11 cellular contexts compared by ENCODE assay signal in the genomic region with DNA sequence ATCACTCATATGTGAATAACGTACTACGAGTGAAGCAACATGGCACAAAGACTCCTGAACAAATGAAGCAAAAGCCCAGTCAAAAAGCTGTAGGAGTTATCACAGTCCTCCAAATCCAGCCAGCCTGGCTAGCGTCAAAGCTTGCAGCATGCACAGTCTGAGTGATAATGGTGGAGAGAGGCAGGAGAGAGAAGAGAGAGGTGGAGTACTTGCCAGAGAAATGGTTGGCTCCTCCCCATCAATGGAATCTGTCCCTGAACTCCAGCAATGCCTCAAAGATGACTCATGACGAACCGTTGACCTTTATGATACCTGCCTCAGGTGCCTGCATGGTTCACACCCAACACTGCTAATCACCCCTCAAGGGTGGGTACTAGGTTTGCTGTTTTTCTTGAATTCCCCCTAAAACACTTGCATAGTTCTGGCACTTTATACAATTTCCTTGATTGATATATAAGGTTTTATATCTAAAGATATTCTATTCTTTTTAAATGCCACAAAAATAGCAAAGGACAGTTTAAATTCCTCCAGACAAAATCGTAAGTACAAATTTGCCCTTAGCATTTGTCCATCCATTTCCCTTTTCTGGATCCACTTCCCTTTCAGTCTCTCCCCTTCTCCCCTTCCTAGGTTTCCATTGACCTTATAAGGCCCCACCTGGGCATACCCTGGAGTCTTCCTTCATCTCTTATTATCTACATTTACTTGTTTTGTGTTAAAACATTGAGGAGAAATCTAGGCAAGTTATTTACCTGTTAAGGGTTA. TPM values are rescaled to one million over a fixed set of nuclear protein-coding genes. Genes with fewer than 3 reads are reported as not detected.
DNase-seq lines count a peak whose midpoint lies in the region; ATAC-seq, FAIRE-seq and TF ChIP-seq lines count a peak whose summit lies in the region.
"Had no signal": no experiment of that assay in that cellular context is flagged by ENCODE, and none has a peak within 500 bp of the region (broad histone marks: within the 10 kb centered on the region; RNA-seq: fewer than 3 reads in every experiment).

No MANE protein-coding gene starts in this region.

- in situ Hi-C loops in GM12878 (cut with MboI) = loop anchor here (10.0 to 25.0 kb wide), 3 partner anchors 176 to 564 kb away; a partner anchor contains a TSS
- in situ Hi-C loops in HepG2 (cut with HindIII; ENCODE audit: extremely low pct_ligation_motif_present, low pct_unique_long_range_greater_than_20kb) = no loop called here

- CTCF ChIA-PET in GM12878 (lab: Yijun Ruan, JAX) = interaction anchor here (1.5 to 1.8 kb wide), 2 partner anchors 9 to 176 kb away, joined by 4 to 8 read pairs; a partner anchor contains a TSS
- CTCF ChIA-PET in HepG2 (lab: Yijun Ruan, JAX; ENCODE audit: low intra/inter-chr PET ratio, low total read pairs) = no interaction called here

- no peak overlapping the region for H2AFZ ChIP-seq in GM12878 (ENCODE audit: control insufficient read depth, low read depth, low read length)
- H2AFZ ChIP-seq in HepG2 (ENCODE audit: low read length) = no peak overlapping the region

- intact Hi-C loops in GM12878 (cut with micrococcal nuclease; ENCODE audit: unreplicated experiment) (loop anchor here (5.0 to 10.0 kb wide), 4 partner anchors 36 to 834 kb away; a partner anchor contains a TSS), HepG2 (cut with micrococcal nuclease; ENCODE audit: unreplicated experiment) (no loop called here)

- H3K27ac Mint-ChIP-seq in activated T-cell treated with anti-CD3 and anti-CD28 coated beads, Interleukin-2, amount 50 U/mL, for 24 hours = peak overlapping the region; percentile 95
- H3K27ac Mint-ChIP-seq in type B pancreatic cell = peak overlapping the region; percentile 14

- H3K9me3 ChIP-seq in GM12878 (replicated peaks; ENCODE audit: control insufficient read depth, insufficient read depth, low read length) (no peaks in the 10 kb centered on the region), HepG2 (ENCODE audit: low read length) (no peaks in the 10 kb centered on the region)

- peaks cover 65% of the 10 kb centered on the region for H3K36me3 Mint-ChIP-seq in activated T-cell treated with anti-CD3 and anti-CD28 coated beads, Interleukin-2, amount 50 U/mL, for 24 hours (ENCODE audit: low read depth)
- peaks cover 19% of the 10 kb centered on the region for H3K36me3 Mint-ChIP-seq in type B pancreatic cell

- H3K4me3 ChIP-seq in GM12878 (peak overlapping the region; percentile 47; the same call in 1 of the 2 replicates), HepG2 (replicated peaks in 1 of 3; ENCODE audit: insufficient read depth in 1 of 3, low read depth in 2 of 3, low read length in 3 of 3) (no peak overlapping the region)

- H3K9ac ChIP-seq in GM12878 (ENCODE audit: control insufficient read depth, insufficient read depth, low read length) (peak overlapping the region; percentile 51; the same call in 1 of the 2 replicates), HepG2 (ENCODE audit: insufficient read depth, low read depth, low read length) (no peak overlapping the region)

- 9% methylated on average over 6 of the region's 6 CpGs for WGBS in GM12878 (ENCODE audit: insufficient coverage, insufficient replicate concordance, low lambda C conversion rate, missing lambda C conversion rate)
- 17% methylated on average over 6 of the region's 6 CpGs for WGBS in HepG2 (ENCODE audit: low lambda C conversion rate)

- FAIRE-seq in GM12878 (lab: Jason Lieb, UNC) (no peak), HepG2 (lab: Jason Lieb, UNC) (no peak)

- no peaks in the 10 kb centered on the region for H3K27me3 Mint-ChIP-seq in activated T-cell treated with anti-CD3 and anti-CD28 coated beads, Interleukin-2, amount 50 U/mL, for 24 hours
- H3K27me3 Mint-ChIP-seq in type B pancreatic cell = peaks cover 3% of the 10 kb centered on the region

- TF ChIP-seq POLR2A in GM12878 (IDR thresholded peaks at IDR 0.05; ENCODE audit: low read depth, low read length) (no peak), HepG2 (IDR thresholded peaks at IDR 0.05; ENCODE audit: insufficient read depth in 1 of 2, low read depth in 2 of 2, low read length in 2 of 2) (no peak)

- TF ChIP-seq RAD21 in GM12878 (IDR thresholded peaks at IDR 0.05; ENCODE audit: insufficient read depth, low read depth, low read length) (no peak), HepG2 (CRISPR knock-in tag; IDR thresholded peaks at IDR 0.05) (no peak)

- TF ChIP-seq CTCF in GM12878 (IDR thresholded peaks at IDR 0.05 in 2 of 3, conservative IDR thresholded peaks at IDR 0.05 in 1 of 3; ENCODE audit: control insufficient read depth in 2 of 3, extremely low read depth in 1 of 3, insufficient read depth in 1 of 3, low read depth in 3 of 3, low read length in 3 of 3) = no peak
- no peak for TF ChIP-seq CTCF in HepG2 (CRISPR knock-in tag; IDR thresholded peaks at IDR 0.05)
- no peak for TF ChIP-seq CTCF in type B pancreatic cell (conservative IDR thresholded peaks at IDR 0.05)

- ATAC-seq in GM12878 = no peak
- ATAC-seq in HepG2 = peak; percentile 65

- peak overlapping the region; percentile 85 for H3K4me2 ChIP-seq in GM12878 (ENCODE audit: control insufficient read depth, insufficient read depth)
- no peak overlapping the region for H3K4me2 ChIP-seq in HepG2 (ENCODE audit: low read depth, low read length)

- peaks cover 52% of the 10 kb centered on the region for H3K4me1 ChIP-seq in GM12878 (ENCODE audit: control insufficient read depth, insufficient read depth, low read length)
- H3K4me1 ChIP-seq in HepG2 (ENCODE audit: insufficient read depth, low read length) = peaks cover 36% of the 10 kb centered on the region

- BruUV-seq in GM12878 (replicated peaks; lab: Mats Ljungman, UMichigan) (TSS peak; percentile 59), HepG2 (replicated peaks; lab: Mats Ljungman, UMichigan) (no TSS peak)

- H3K4me1 Mint-ChIP-seq in activated T-cell treated with anti-CD3 and anti-CD28 coated beads, Interleukin-2, amount 50 U/mL, for 24 hours (ENCODE audit: low read depth) = peaks cover 89% of the 10 kb centered on the region
- peaks cover 21% of the 10 kb centered on the region for H3K4me1 Mint-ChIP-seq in type B pancreatic cell (ENCODE audit: unreplicated experiment)

- H3K36me3 ChIP-seq in GM12878 (ENCODE audit: control insufficient read depth in 2 of 2, insufficient read depth in 2 of 2, low read length in 1 of 2) (peaks cover 8 to 30% of the 10 kb centered on the region in 2 experiments), HepG2 (replicated peaks in 1 of 2; ENCODE audit: control insufficient read depth in 1 of 2, insufficient read depth in 2 of 2, low read length in 2 of 2) (no peaks in the 10 kb centered on the region)

- POLR2A ChIA-PET in GM12878 (lab: Charles Lee) = interaction anchor here (0.9 to 2.3 kb wide), 4 partner anchors 9 to 149 kb away, joined by 4 to 11 read pairs (median 8); a partner anchor contains a TSS
- POLR2A ChIA-PET in HepG2 (lab: Yijun Ruan, JAX) = no interaction called here

- no peak for DNase-seq in activated T-cell treated with anti-CD3 and anti-CD28 coated beads, Interleukin-2, amount 50 U/mL, for 24 hours
- DNase-seq in activated T-cell treated with anti-CD3 and anti-CD28 coated beads for 4 hours (no peak), GM12878 (ENCODE audit: low read depth, low spot score) (no peak), HepG2 (ENCODE audit: low spot score) (peak; percentile 56), type B pancreatic cell (ENCODE audit: extremely low spot score, unreplicated experiment) (no peak), GM03348 (ENCODE audit: low spot score) (no peak), hepatic stellate cell (ENCODE audit: low spot score) (no peak), H4 (ENCODE audit: low spot score) (no peak)
- DNase-seq: NCI-H524 treated with DMSO at 0.1 percent for 48 hours had no signal

- H3K4me3 Mint-ChIP-seq in activated T-cell treated with anti-CD3 and anti-CD28 coated beads, Interleukin-2, amount 50 U/mL, for 24 hours = peak overlapping the region; percentile 86
- peak overlapping the region; percentile 32 for H3K4me3 Mint-ChIP-seq in type B pancreatic cell

- no peaks in the 10 kb centered on the region for H3K27me3 ChIP-seq in GM12878 (replicated peaks in 1 of 2; ENCODE audit: control insufficient read depth in 2 of 2, insufficient read depth in 2 of 2, low read length in 1 of 2)
- H3K27me3 ChIP-seq in HepG2 (ENCODE audit: control insufficient read depth in 1 of 2, insufficient read depth in 2 of 2, low read length in 2 of 2) = no peaks in the 10 kb centered on the region

- peaks cover 97% of the 10 kb centered on the region for H3K79me2 ChIP-seq in GM12878 (ENCODE audit: control insufficient read depth, insufficient read depth, low read length)
- H3K79me2 ChIP-seq in HepG2 (ENCODE audit: insufficient read depth, low read length) = no peaks in the 10 kb centered on the region

- H4K20me1 ChIP-seq in GM12878 (ENCODE audit: control insufficient read depth, insufficient read depth) = no peaks in the 10 kb centered on the region
- no peaks in the 10 kb centered on the region for H4K20me1 ChIP-seq in HepG2 (ENCODE audit: insufficient read depth, low read length)

- RAD21 ChIA-PET in GM12878 (lab: Charles Lee; ENCODE audit: unreplicated experiment) = interaction anchor here (0.8 to 4.2 kb wide), 4 partner anchors 10 to 180 kb away, joined by 3 to 25 read pairs (median 5); a partner anchor contains a TSS

- SMC1A ChIA-PET in GM12878 (lab: Charles Lee; ENCODE audit: uncharacterized antibody, unreplicated experiment) = interaction anchor here (0.9 to 1.5 kb wide), 9 partner anchors 8 to 609 kb away, joined by 3 to 8 read pairs (median 3); no protein-coding TSS in a partner anchor

- no peaks in the 10 kb centered on the region for H3K9me3 Mint-ChIP-seq in activated T-cell treated with anti-CD3 and anti-CD28 coated beads, Interleukin-2, amount 50 U/mL, for 24 hours
- H3K9me3 Mint-ChIP-seq in type B pancreatic cell = peaks cover 9% of the 10 kb centered on the region

- peak overlapping the region; percentile 100 for H3K27ac ChIP-seq in GM12878 (ENCODE audit: control insufficient read depth, insufficient read depth)
- no peak overlapping the region for H3K27ac ChIP-seq in HepG2 (ENCODE audit: extremely low read length, insufficient read depth, low read length)

- TF ChIP-seq EP300 in GM12878 (IDR thresholded peaks at IDR 0.05; ENCODE audit: borderline replicate concordance in 1 of 2, control insufficient read depth in 1 of 2, low read depth in 2 of 2, low read length in 2 of 2) = 0 out of 4 replicates have a peak, but pooled peaks of 1 of the 2 experiments have one; percentile 10
- TF ChIP-seq EP300 in HepG2 (IDR thresholded peaks at IDR 0.05; ENCODE audit: low read depth in 2 of 2, low read length in 2 of 2) = no peak
- TF ChIP-seq EP300 in HepG2 (CRISPR knock-in tag; IDR thresholded peaks at IDR 0.05; ENCODE audit: borderline replicate concordance) = no peak

RNA-seq across cellular contexts. Expression of a gene that starts 10.2 kb away (rescaled TPM):
- total RNA-seq in GM12878 (2013; cell fraction: nucleolus; rRNA removed) = 164 and 166 TPM in 2 replicates
- 916 and 989 TPM in 2 replicates for total RNA-seq in GM12878 (2014; rRNA removed)
- total RNA-seq in GM12878 (2014; rRNA removed; fragmentation: Illumina TruSeq; extraction: Trizol) = 1,126 and 1,183 TPM in 2 replicates
- total RNA-seq in GM12878 (2021) = 793 and 796 TPM in 2 replicates
- polyA plus RNA-seq in GM12878 (2011; ENCODE audit: low read depth) = 886 TPM
- polyA plus RNA-seq in GM12878 (2011; rRNA removed) = 1,451 and 1,700 TPM in 2 replicates
- 1,936 and 2,352 TPM in 2 replicates for polyA plus RNA-seq in GM12878 (2011; cell fraction: cytosol; rRNA removed)
- 633 and 740 TPM in 2 replicates for polyA plus RNA-seq in GM12878 (2011; cell fraction: nucleus; rRNA removed)
- polyA plus RNA-seq in GM12878 (2012) = 908 and 964 TPM in 2 replicates
- polyA plus RNA-seq in GM12878 (2014; fragmentation: Illumina TruSeq; extraction: Trizol) = 2,158 and 2,397 TPM in 2 replicates
- 1,000 to 10,000 TPM; 2,339 to 2,849 TPM for polyA plus RNA-seq in GM12878 (2014; fragmentation: Nextera tagmentation; extraction: Ambion mirVana)
- 954 and 1,483 TPM in 2 replicates for polyA plus RNA-seq in GM12878 (2014; rRNA removed)
- 1,000 to 10,000 TPM; 1,165 to 1,209 TPM for polyA plus RNA-seq in GM12878 (2016; fragmentation: Nextera tagmentation; extraction: Ambion mirVana)
- polyA minus RNA-seq in GM12878 (2011; rRNA and poly(A)+ RNA removed) = 1,338 and 1,379 TPM in 2 replicates
- 231 and 269 TPM in 2 replicates for polyA minus RNA-seq in GM12878 (2011; cell fraction: cytosol; rRNA and poly(A)+ RNA removed)
- 159 and 240 TPM in 2 replicates for polyA minus RNA-seq in GM12878 (2011; cell fraction: nucleus; rRNA and poly(A)+ RNA removed)
- 0.11 and 0.28 TPM in 2 replicates for total RNA-seq in HepG2 (2016; rRNA removed; fragmentation: Illumina TruSeq; extraction: Trizol)
- total RNA-seq in HepG2 (2016; cell fraction: cytosol; rRNA removed; fragmentation: Illumina TruSeq; extraction: Trizol; ENCODE audit: low read depth) = not detected in 2 replicates
- total RNA-seq in HepG2 (2016; cell fraction: insoluble cytoplasmic fraction; rRNA removed; fragmentation: Illumina TruSeq; extraction: Trizol) = 0.30 and 0.48 TPM in 2 replicates
- total RNA-seq in HepG2 (2016; cell fraction: membrane; rRNA removed; fragmentation: Illumina TruSeq; extraction: Trizol) = 0.17 TPM in 1 of 2 replicates, not detected in the other
- not detected in 2 replicates for total RNA-seq in HepG2 (2016; cell fraction: nucleus; rRNA removed; fragmentation: Illumina TruSeq; extraction: Trizol)
- polyA plus RNA-seq in HepG2 (2011; rRNA removed) = 0.87 and 0.88 TPM in 2 replicates
- polyA plus RNA-seq in HepG2 (2011; cell fraction: cytosol; rRNA removed) = 0.55 and 1.0 TPM in 2 replicates
- polyA plus RNA-seq in HepG2 (2011; cell fraction: nucleus; rRNA removed) = 0.52 and 0.53 TPM in 2 replicates
- polyA plus RNA-seq in HepG2 (2012) = 0.36 TPM in 1 of 2 replicates, not detected in the other
- polyA plus RNA-seq in HepG2 (2016; cell fraction: cytosol; fragmentation: Illumina TruSeq; extraction: Trizol; ENCODE audit: low read depth) = not detected in 2 replicates
- polyA plus RNA-seq in HepG2 (2016; cell fraction: insoluble cytoplasmic fraction; fragmentation: Illumina TruSeq; extraction: Trizol; ENCODE audit: low read depth) = 0.28 and 0.43 TPM in 2 replicates
- polyA plus RNA-seq in HepG2 (2016; cell fraction: membrane; fragmentation: Illumina TruSeq; extraction: Trizol; ENCODE audit: low read depth) = 0.27 and 0.32 TPM in 2 replicates
- polyA plus RNA-seq in HepG2 (2016; cell fraction: nucleus; fragmentation: Illumina TruSeq; extraction: Trizol; ENCODE audit: insufficient read depth, low read depth) = 0.47 TPM in 1 of 2 replicates, not detected in the other
- polyA minus RNA-seq in HepG2 (2011; rRNA and poly(A)+ RNA removed; ENCODE audit: low replicate concordance) = 4.0 and 4.8 TPM in 2 replicates
- polyA minus RNA-seq in HepG2 (2011; cell fraction: cytosol; rRNA and poly(A)+ RNA removed) = not detected in 2 replicates
- 0.62 TPM in 1 of 2 replicates, not detected in the other for polyA minus RNA-seq in HepG2 (2011; cell fraction: nucleus; rRNA and poly(A)+ RNA removed)
- total RNA-seq in type B pancreatic cell (ENCODE audit: low replicate concordance) = 17.0 and 60.8 TPM in 2 replicates
- 5.8 and 15.1 TPM in 2 replicates for total RNA-seq in H4 (2014; rRNA removed; shearing (Covaris generic))

RNA-seq across cellular contexts. Expression of a gene that starts 12.8 kb away (rescaled TPM):
- total RNA-seq in GM12878 (2013; cell fraction: nucleolus; rRNA removed) = 6.5 and 6.7 TPM in 2 replicates
- total RNA-seq in GM12878 (2014; rRNA removed) (1.0 and 1.6 TPM in 2 replicates), GM12878 (2014; rRNA removed; fragmentation: Illumina TruSeq; extraction: Trizol) (1.5 and 1.8 TPM in 2 replicates), GM12878 (2021) (0.93 and 1.1 TPM in 2 replicates), HepG2 (2016; rRNA removed; fragmentation: Illumina TruSeq; extraction: Trizol) (5.1 and 6.6 TPM in 2 replicates), type B pancreatic cell (ENCODE audit: low replicate concordance) (12.4 and 42.3 TPM in 2 replicates)
- polyA plus RNA-seq in GM12878 (2011; ENCODE audit: low read depth) = 0.96 TPM
- polyA plus RNA-seq in GM12878 (2011; rRNA removed) (2.0 and 2.1 TPM in 2 replicates), GM12878 (2014; fragmentation: Illumina TruSeq; extraction: Trizol) (1.5 and 2.4 TPM in 2 replicates), GM12878 (2014; fragmentation: Nextera tagmentation; extraction: Ambion mirVana) (1 to 10 TPM in 1 of 2 experiments, under 1 TPM in 1; 0.91 to 1.3 TPM), GM12878 (2014; rRNA removed) (0.90 and 1.5 TPM in 2 replicates), GM12878 (2016; fragmentation: Nextera tagmentation; extraction: Ambion mirVana) (1 to 10 TPM in 1 of 2 experiments, under 1 TPM in 1; 0.95 to 1.7 TPM), HepG2 (2011; rRNA removed) (1.6 and 1.8 TPM in 2 replicates)
- polyA plus RNA-seq in GM12878 (2011; cell fraction: cytosol; rRNA removed) = 0.55 and 0.64 TPM in 2 replicates
- 2.3 and 2.5 TPM in 2 replicates for polyA plus RNA-seq in GM12878 (2011; cell fraction: nucleus; rRNA removed)
- 1.1 and 1.4 TPM in 2 replicates for polyA plus RNA-seq in GM12878 (2012)
- polyA minus RNA-seq in GM12878 (2011; rRNA and poly(A)+ RNA removed) = 2.0 and 2.4 TPM in 2 replicates
- not detected in 2 replicates for polyA minus RNA-seq in GM12878 (2011; cell fraction: cytosol; rRNA and poly(A)+ RNA removed)
- polyA minus RNA-seq in GM12878 (2011; cell fraction: nucleus; rRNA and poly(A)+ RNA removed) = 3.3 and 7.4 TPM in 2 replicates
- total RNA-seq in HepG2 (2016; cell fraction: cytosol; rRNA removed; fragmentation: Illumina TruSeq; extraction: Trizol; ENCODE audit: low read depth) = 1.5 and 2.2 TPM in 2 replicates
- total RNA-seq in HepG2 (2016; cell fraction: insoluble cytoplasmic fraction; rRNA removed; fragmentation: Illumina TruSeq; extraction: Trizol) = 4.6 and 8.4 TPM in 2 replicates
- total RNA-seq in HepG2 (2016; cell fraction: membrane; rRNA removed; fragmentation: Illumina TruSeq; extraction: Trizol) = 3.1 and 3.6 TPM in 2 replicates
- total RNA-seq in HepG2 (2016; cell fraction: nucleus; rRNA removed; fragmentation: Illumina TruSeq; extraction: Trizol) = 7.5 and 8.3 TPM in 2 replicates
- polyA plus RNA-seq in HepG2 (2011; cell fraction: cytosol; rRNA removed) = 1.2 and 1.8 TPM in 2 replicates
- polyA plus RNA-seq in HepG2 (2011; cell fraction: nucleus; rRNA removed) = 0.34 and 0.36 TPM in 2 replicates
- 0.33 and 0.59 TPM in 2 replicates for polyA plus RNA-seq in HepG2 (2012)
- polyA plus RNA-seq in HepG2 (2016; cell fraction: cytosol; fragmentation: Illumina TruSeq; extraction: Trizol; ENCODE audit: low read depth) = 2.1 and 3.6 TPM in 2 replicates
- 5.1 and 6.0 TPM in 2 replicates for polyA plus RNA-seq in HepG2 (2016; cell fraction: insoluble cytoplasmic fraction; fragmentation: Illumina TruSeq; extraction: Trizol; ENCODE audit: low read depth)
- polyA plus RNA-seq in HepG2 (2016; cell fraction: membrane; fragmentation: Illumina TruSeq; extraction: Trizol; ENCODE audit: low read depth) = 2.4 and 3.7 TPM in 2 replicates
- 11.6 and 13.9 TPM in 2 replicates for polyA plus RNA-seq in HepG2 (2016; cell fraction: nucleus; fragmentation: Illumina TruSeq; extraction: Trizol; ENCODE audit: insufficient read depth, low read depth)
- 0.92 TPM in 1 of 2 replicates, not detected in the other for polyA minus RNA-seq in HepG2 (2011; rRNA and poly(A)+ RNA removed; ENCODE audit: low replicate concordance)
- polyA minus RNA-seq in HepG2 (2011; cell fraction: cytosol; rRNA and poly(A)+ RNA removed) = 0.35 and 0.59 TPM in 2 replicates
- 0.52 and 0.87 TPM in 2 replicates for polyA minus RNA-seq in HepG2 (2011; cell fraction: nucleus; rRNA and poly(A)+ RNA removed)
- total RNA-seq in H4 (2014; rRNA removed; shearing (Covaris generic)) = not detected in 2 replicates
- polyA plus RNA-seq: AG04450 had no signal

RNA-seq across cellular contexts. Expression of a gene that starts 21.7 kb away (rescaled TPM):
- not detected in 2 replicates for total RNA-seq in GM12878 (2013; cell fraction: nucleolus; rRNA removed)
- total RNA-seq in GM12878 (2014; rRNA removed) (0.33 TPM in 1 of 2 replicates, not detected in the other), GM12878 (2014; rRNA removed; fragmentation: Illumina TruSeq; extraction: Trizol) (not detected in 2 replicates), GM12878 (2021) (not detected in 2 replicates), HepG2 (2016; rRNA removed; fragmentation: Illumina TruSeq; extraction: Trizol) (not detected in 2 replicates), type B pancreatic cell (ENCODE audit: low replicate concordance) (not detected in 2 replicates)
- polyA plus RNA-seq in GM12878 (2011; ENCODE audit: low read depth) = not detected
- polyA plus RNA-seq in GM12878 (2011; rRNA removed) (0.16 and 0.29 TPM in 2 replicates), GM12878 (2014; fragmentation: Illumina TruSeq; extraction: Trizol) (not detected in 2 replicates), GM12878 (2014; fragmentation: Nextera tagmentation; extraction: Ambion mirVana) (not detected), GM12878 (2014; rRNA removed) (not detected in 2 replicates), GM12878 (2016; fragmentation: Nextera tagmentation; extraction: Ambion mirVana) (not detected), HepG2 (2011; rRNA removed) (not detected in 2 replicates)
- not detected in 2 replicates for polyA plus RNA-seq in GM12878 (2011; cell fraction: cytosol; rRNA removed)
- 0.20 and 0.34 TPM in 2 replicates for polyA plus RNA-seq in GM12878 (2011; cell fraction: nucleus; rRNA removed)
- polyA plus RNA-seq in GM12878 (2012) = not detected in 2 replicates
- polyA minus RNA-seq in GM12878 (2011; rRNA and poly(A)+ RNA removed) = not detected in 2 replicates
- polyA minus RNA-seq in GM12878 (2011; cell fraction: cytosol; rRNA and poly(A)+ RNA removed) = not detected in 2 replicates
- polyA minus RNA-seq in GM12878 (2011; cell fraction: nucleus; rRNA and poly(A)+ RNA removed) = not detected in 2 replicates
- not detected in 2 replicates for total RNA-seq in HepG2 (2016; cell fraction: cytosol; rRNA removed; fragmentation: Illumina TruSeq; extraction: Trizol; ENCODE audit: low read depth)
- not detected in 2 replicates for total RNA-seq in HepG2 (2016; cell fraction: insoluble cytoplasmic fraction; rRNA removed; fragmentation: Illumina TruSeq; extraction: Trizol)
- total RNA-seq in HepG2 (2016; cell fraction: membrane; rRNA removed; fragmentation: Illumina TruSeq; extraction: Trizol) = not detected in 2 replicates
- total RNA-seq in HepG2 (2016; cell fraction: nucleus; rRNA removed; fragmentation: Illumina TruSeq; extraction: Trizol) = not detected in 2 replicates
- polyA plus RNA-seq in HepG2 (2011; cell fraction: cytosol; rRNA removed) = not detected in 2 replicates
- polyA plus RNA-seq in HepG2 (2011; cell fraction: nucleus; rRNA removed) = not detected in 2 replicates
- not detected in 2 replicates for polyA plus RNA-seq in HepG2 (2012)
- not detected in 2 replicates for polyA plus RNA-seq in HepG2 (2016; cell fraction: cytosol; fragmentation: Illumina TruSeq; extraction: Trizol; ENCODE audit: low read depth)
- polyA plus RNA-seq in HepG2 (2016; cell fraction: insoluble cytoplasmic fraction; fragmentation: Illumina TruSeq; extraction: Trizol; ENCODE audit: low read depth) = not detected in 2 replicates
- polyA plus RNA-seq in HepG2 (2016; cell fraction: membrane; fragmentation: Illumina TruSeq; extraction: Trizol; ENCODE audit: low read depth) = not detected in 2 replicates
- polyA plus RNA-seq in HepG2 (2016; cell fraction: nucleus; fragmentation: Illumina TruSeq; extraction: Trizol; ENCODE audit: insufficient read depth, low read depth) = not detected in 2 replicates
- polyA minus RNA-seq in HepG2 (2011; rRNA and poly(A)+ RNA removed; ENCODE audit: low replicate concordance) = not detected in 2 replicates
- polyA minus RNA-seq in HepG2 (2011; cell fraction: cytosol; rRNA and poly(A)+ RNA removed) = not detected in 2 replicates
- polyA minus RNA-seq in HepG2 (2011; cell fraction: nucleus; rRNA and poly(A)+ RNA removed) = not detected in 2 replicates
- not detected in 2 replicates for total RNA-seq in H4 (2014; rRNA removed; shearing (Covaris generic))
- total RNA-seq: omental fat pad had no signal
- polyA plus RNA-seq: AG04450 had no signal
